ENCODE assay signal across 8 cellular contexts in the genomic region with DNA sequence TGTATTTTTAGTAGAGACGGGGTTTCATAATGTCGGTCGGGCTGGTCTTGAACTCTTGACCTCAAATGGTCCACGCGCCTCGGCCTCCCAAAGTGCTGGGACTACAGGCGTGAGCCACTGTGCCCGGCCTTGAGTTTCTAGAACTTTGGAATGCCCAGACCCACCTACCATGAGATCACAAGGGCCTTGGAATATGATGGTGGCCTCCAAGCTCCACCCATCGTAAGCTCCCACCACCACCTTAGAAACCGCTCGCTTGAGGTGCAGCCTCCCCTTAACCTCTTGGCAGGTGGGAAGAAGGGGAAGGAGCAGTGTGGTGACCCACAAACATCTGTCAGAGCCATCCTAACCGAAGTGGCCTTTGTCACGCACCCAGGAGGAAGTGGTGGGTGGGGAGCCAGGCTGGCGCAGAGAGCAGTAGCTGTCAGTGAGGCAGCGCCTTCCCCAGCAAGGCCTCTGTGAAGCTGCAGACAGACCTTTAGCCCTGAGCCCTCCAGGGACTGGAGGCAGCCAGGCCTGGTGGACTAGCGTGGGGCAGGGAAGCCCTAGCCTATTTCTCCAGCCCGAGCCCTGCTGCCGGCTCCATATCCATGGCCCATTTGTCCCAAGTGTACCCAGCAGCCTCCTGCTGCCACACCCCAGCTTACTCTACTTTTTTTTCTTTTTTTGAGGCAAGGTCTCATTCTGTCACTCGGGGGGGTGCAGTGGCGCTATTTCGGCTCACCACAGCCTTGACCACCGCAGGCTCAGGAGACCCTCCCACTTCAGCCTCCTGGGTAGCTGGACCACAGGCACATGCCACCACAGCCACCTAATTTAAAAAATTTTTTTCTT.
A peak's percentile ranks its signal among the peaks of the same experiment; 100 is the strongest.
DNase-seq lines count a peak whose midpoint lies in the region; ATAC-seq and TF ChIP-seq lines count a peak whose summit lies in the region.

No MANE protein-coding gene starts in this region.

- DNase-seq in SW480 (ENCODE audit: low spot score) (peak; percentile 22), EL (no peak), foreskin fibroblast (no peak), midbrain (lab: John Stamatoyannopoulos, UW) (no peak)
- peak; percentile 94 for DNase-seq in activated naive CD4-positive, alpha-beta T cell treated with anti-CD3 and anti-CD28 coated beads, Interleukin-2, amount 10 ng/mL, durations not matched to agents 7 days and 5 days
- peak; percentile 49 to 58 for DNase-seq in stimulated activated CD4-positive, alpha-beta T cell treated with anti-CD3 and anti-CD28 coated beads, Interleukin-1b, Interleukin-23, amount 100 ng/mL, for 1 hour (ENCODE audit: low read depth in 2 of 2)

- CTCF ChIA-PET in activated naive CD4-positive, alpha-beta T cell treated with anti-CD3 and anti-CD28 coated beads, Interleukin-2, amount 10 ng/mL, durations not matched to agents 7 days and 5 days (lab: Charles Lee), result interaction anchor here (1.7 to 7.5 kb wide), 3 partner anchors 10 to 29 kb away, joined by 4 to 57 read pairs (median 14); partner anchors contain the start of genes DCTPP1 and ITGAL

- H3K4me3 Mint-ChIP-seq in activated naive CD4-positive, alpha-beta T cell treated with anti-CD3 and anti-CD28 coated beads, Interleukin-2, amount 10 ng/mL, durations not matched to agents 7 days and 5 days, result peak overlapping the region; percentile 66

- H3K27me3 Mint-ChIP-seq in activated naive CD4-positive, alpha-beta T cell treated with anti-CD3 and anti-CD28 coated beads, Interleukin-2, amount 10 ng/mL, durations not matched to agents 7 days and 5 days, result peaks cover 4% of the 10 kb centered on the region

- no peaks in the 10 kb centered on the region for H3K9me3 Mint-ChIP-seq in activated naive CD4-positive, alpha-beta T cell treated with anti-CD3 and anti-CD28 coated beads, Interleukin-2, amount 10 ng/mL, durations not matched to agents 7 days and 5 days

- ATAC-seq in GM18858 (IDR thresholded peaks at IDR 0.05; ENCODE audit: unreplicated experiment), result peak; percentile 69
- ATAC-seq in HG02973 (IDR thresholded peaks at IDR 0.05; ENCODE audit: unreplicated experiment), result peak; percentile 80

- H3K36me3 Mint-ChIP-seq in activated naive CD4-positive, alpha-beta T cell treated with anti-CD3 and anti-CD28 coated beads, Interleukin-2, amount 10 ng/mL, durations not matched to agents 7 days and 5 days, result peaks cover 2% of the 10 kb centered on the region

- H3K4me3 ChIP-seq in foreskin fibroblast (ENCODE audit: low read depth in 1 of 2, low read length in 2 of 2), result no peak overlapping the region

- H3K27ac Mint-ChIP-seq in activated naive CD4-positive, alpha-beta T cell treated with anti-CD3 and anti-CD28 coated beads, Interleukin-2, amount 10 ng/mL, durations not matched to agents 7 days and 5 days, result peak overlapping the region; percentile 98

- TF ChIP-seq CTCF in foreskin fibroblast (IDR thresholded peaks at IDR 0.05; ENCODE audit: low read depth, low read length), result no peak

- peaks cover 87% of the 10 kb centered on the region for H3K4me1 Mint-ChIP-seq in activated naive CD4-positive, alpha-beta T cell treated with anti-CD3 and anti-CD28 coated beads, Interleukin-2, amount 10 ng/mL, durations not matched to agents 7 days and 5 days

Comparison
In these comparisons a context has a peak if more than half of its experiments do, and no peak if none do; other contexts are left out.
1. DNase-seq: peak in SW480 (single experiment), activated naive CD4-positive, alpha-beta T cell treated with anti-CD3 and anti-CD28 coated beads, Interleukin-2, amount 10 ng/mL, durations not matched to agents 7 days and 5 days (single experiment) and stimulated activated CD4-positive, alpha-beta T cell treated with anti-CD3 and anti-CD28 coated beads, Interleukin-1b, Interleukin-23, amount 100 ng/mL, for 1 hour (2 of 2); none in EL (single experiment), foreskin fibroblast (0 of 2) and midbrain (single experiment).